16 cellular contexts compared by ENCODE assay signal in the genomic region with DNA sequence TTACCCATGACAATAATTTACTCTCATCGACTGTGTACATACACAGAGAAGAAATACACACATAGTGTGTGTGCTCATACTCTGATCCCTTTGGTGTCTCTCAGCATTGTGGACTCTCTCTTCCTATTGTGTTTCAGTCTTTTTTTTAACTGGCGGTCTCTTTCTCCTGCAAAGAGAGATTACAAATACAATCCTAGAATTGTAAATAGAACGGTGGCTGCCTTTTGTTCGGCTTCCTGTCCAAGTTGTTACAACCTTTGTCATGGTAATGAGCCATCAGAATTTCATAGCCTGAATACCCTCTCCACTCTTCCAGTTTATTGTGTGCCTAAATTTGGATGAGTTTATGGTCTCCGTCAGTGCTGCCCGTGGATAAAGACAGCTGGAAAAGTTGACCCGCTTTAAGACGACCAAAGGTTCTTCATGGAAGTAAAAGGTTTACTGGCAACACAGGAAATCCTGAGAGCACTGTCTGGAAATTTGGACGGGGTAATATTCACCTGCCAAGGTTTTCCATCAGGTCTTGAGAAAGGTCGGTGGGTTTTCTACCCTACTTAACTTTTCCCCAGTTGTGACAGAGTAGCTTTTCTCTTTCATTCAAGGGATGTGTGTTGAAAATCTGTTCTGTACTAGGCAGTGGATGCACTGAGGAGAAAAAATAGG.
DNase-seq lines count a peak whose midpoint lies in the region; ATAC-seq and TF ChIP-seq lines count a peak whose summit lies in the region.
"Had no signal": no experiment of that assay in that cellular context is flagged by ENCODE, and none has a peak within 500 bp of the region (broad histone marks: within the 10 kb centered on the region; RNA-seq: fewer than 3 reads in every experiment).

No MANE protein-coding gene starts in this region.

- H3K9me3 Mint-ChIP-seq in glutamatergic neuron (ENCODE audit: unreplicated experiment) = peaks cover 6% of the 10 kb centered on the region
- H3K9me3 Mint-ChIP-seq: activated T-cell treated with anti-CD3 and anti-CD28 coated beads, Interleukin-2, amount 50 U/mL, for 4 hours had no signal

- H3K36me3 Mint-ChIP-seq in glutamatergic neuron (ENCODE audit: unreplicated experiment) = peaks cover 5% of the 10 kb centered on the region
- H3K36me3 Mint-ChIP-seq: mesothelial cell of epicardium had no signal

- H3K9me3 ChIP-seq in HUES64 (ENCODE audit: insufficient read depth, low read depth, low read length) = peaks cover 16% of the 10 kb centered on the region
- H3K9me3 ChIP-seq in gastroesophageal sphincter = no peaks in the 10 kb centered on the region
- H3K9me3 ChIP-seq: SJCRH30 had no signal

- H3K4me1 Mint-ChIP-seq in glutamatergic neuron (ENCODE audit: low read depth, unreplicated experiment) = peaks cover 27% of the 10 kb centered on the region

- WGBS in HUES64 = 6% methylated on average over 10 of the region's 10 CpGs
- 71 to 77% methylated on average over 8 to 9 of the region's 10 CpGs for WGBS in gastroesophageal sphincter (ENCODE audit: low coverage in 1 of 2), 2 donors

- TF ChIP-seq CTCF in AG09309 (IDR thresholded peaks at IDR 0.05; ENCODE audit: control insufficient read depth, insufficient read depth, low read depth, low read length, missing control alignments) (peak; percentile 2), glutamatergic neuron (IDR thresholded peaks at IDR 0.05; ENCODE audit: partially characterized antibody, unreplicated experiment) (no peak), gastroesophageal sphincter (IDR thresholded peaks at IDR 0.05) (no peak)

- peak overlapping the region; percentile 91 for H3K27ac ChIP-seq in HUES64 (ENCODE audit: low read depth, low read length)
- no peak overlapping the region for H3K27ac ChIP-seq in gastroesophageal sphincter
- H3K27ac ChIP-seq: SJCRH30 had no signal

- no peak for TF ChIP-seq EP300 in gastroesophageal sphincter (IDR thresholded peaks at IDR 0.05)

- H3K4me1 ChIP-seq in HUES64 (ENCODE audit: insufficient read depth, low read length) (peaks cover 65% of the 10 kb centered on the region), gastroesophageal sphincter (no peaks in the 10 kb centered on the region)
- H3K4me1 ChIP-seq: SJCRH30 had no signal

- peak overlapping the region; percentile 59 for H3K9ac ChIP-seq in HUES64 (ENCODE audit: low read depth, low read length)

- peak overlapping the region; percentile 60 for H3K4me3 Mint-ChIP-seq in glutamatergic neuron (ENCODE audit: unreplicated experiment)
- H3K4me3 Mint-ChIP-seq: activated T-cell treated with anti-CD3 and anti-CD28 coated beads, Interleukin-2, amount 50 U/mL, for 4 hours; mesothelial cell of epicardium had no signal

- ATAC-seq in GM19455 (IDR thresholded peaks at IDR 0.05; ENCODE audit: unreplicated experiment) = no peak
- ATAC-seq in gastroesophageal sphincter = no peak
- no peak for ATAC-seq in GM18861 (IDR thresholded peaks at IDR 0.05; ENCODE audit: unreplicated experiment)
- ATAC-seq: activated T-cell treated with anti-CD3 and anti-CD28 coated beads, Interleukin-2, amount 50 U/mL, for 4 hours; HCT116; stimulated activated naive CD8-positive, alpha-beta T cell treated with anti-CD3 and anti-CD28 coated beads, Interleukin-15, Interleukin-2, amounts not matched to agents 100 U/mL and 50 U/mL, for 24 hours had no signal

- no peak for TF ChIP-seq POLR2A in gastroesophageal sphincter (IDR thresholded peaks at IDR 0.05)

- H3K4me3 ChIP-seq in AG09309 (ENCODE audit: control insufficient read depth, low read depth, low read length) (no peak overlapping the region), HUES64 (ENCODE audit: low read length) (peak overlapping the region; percentile 17), gastroesophageal sphincter (no peak overlapping the region)
- H3K4me3 ChIP-seq: SJCRH30 had no signal

- H3K27me3 Mint-ChIP-seq in glutamatergic neuron (ENCODE audit: unreplicated experiment) = peaks cover 2% of the 10 kb centered on the region

- H3K36me3 ChIP-seq in HUES64 (ENCODE audit: insufficient read depth, low read length) (peaks cover 7% of the 10 kb centered on the region), gastroesophageal sphincter (no peaks in the 10 kb centered on the region)
- H3K36me3 ChIP-seq: SJCRH30 had no signal

- no peaks in the 10 kb centered on the region for H3K27me3 ChIP-seq in HUES64 (ENCODE audit: insufficient read depth, low read length)
- H3K27me3 ChIP-seq in gastroesophageal sphincter = no peaks in the 10 kb centered on the region
- H3K27me3 ChIP-seq: SJCRH30 had no signal

- DNase-seq in AG09309 (ENCODE audit: low read depth) = no peak
- peak; percentile 60 for DNase-seq in NCI-H345 treated with DMSO at 0.1 percent for 48 hours (lab: John Stamatoyannopoulos, UW; ENCODE audit: unreplicated experiment)
- DNase-seq in glutamatergic neuron = no peak
- no peak for DNase-seq in AG08396 (ENCODE audit: low spot score)
- DNase-seq: activated CD4-positive, alpha-beta T cell treated with anti-CD3 and anti-CD28 coated beads, Interleukin-2, amount 50 U/mL, for 1 hour; activated T-cell treated with anti-CD3 and anti-CD28 coated beads, Interleukin-2, amount 50 U/mL, for 4 hours; kidney; small intestine; stimulated activated naive CD8-positive, alpha-beta T cell treated with anti-CD3 and anti-CD28 coated beads, Interleukin-15, Interleukin-2, amounts not matched to agents 100 U/mL and 50 U/mL, for 24 hours had no signal

- H3K27ac Mint-ChIP-seq in glutamatergic neuron (ENCODE audit: unreplicated experiment) = no peak overlapping the region
- H3K27ac Mint-ChIP-seq: mesothelial cell of epicardium had no signal
